8 cellular contexts compared by ENCODE assay signal in genomic region chr17:45448066-45448465, GRCh38. TPM values are rescaled to one million over a fixed set of nuclear protein-coding genes. Genes with fewer than 3 reads are reported as not detected.
DNase-seq lines count a peak whose midpoint lies in the region; ATAC-seq, FAIRE-seq and TF ChIP-seq lines count a peak whose summit lies in the region.
"Not testable (repeated sequence)": the region's sequence is repeated elsewhere in the genome, so short reads cannot be mapped to it uniquely, and the experiment has no call there.

No MANE protein-coding gene starts in this region.

- not testable (repeated sequence) for H3K36me3 Mint-ChIP-seq in CD4-positive, CD25-positive, alpha-beta regulatory T cell; type B pancreatic cell
- peaks cover 20% of the 10 kb centered on the region for H3K36me3 Mint-ChIP-seq in activated T-helper 17 cell treated with anti-CD3 and anti-CD28 coated beads, Interleukin-2, amount 50 U/mL, for 72 hours (ENCODE audit: low read depth)
- peaks cover 14% of the 10 kb centered on the region for H3K36me3 Mint-ChIP-seq in endothelial cell (ENCODE audit: low read depth, unreplicated experiment)

- not testable (repeated sequence) for TF ChIP-seq CTCF in OCI-LY7 (conservative IDR thresholded peaks at IDR 0.05; ENCODE audit: low read length); endothelial cell (IDR thresholded peaks at IDR 0.05; ENCODE audit: unreplicated experiment); left ventricle myocardium inferior (IDR thresholded peaks at IDR 0.05; ENCODE audit: borderline replicate concordance); left lung (IDR thresholded peaks at IDR 0.05); pancreas (IDR thresholded peaks at IDR 0.05); type B pancreatic cell (conservative IDR thresholded peaks at IDR 0.05)

- not testable (repeated sequence) for H3K79me2 ChIP-seq in OCI-LY7 (ENCODE audit: insufficient read depth, low read depth, low read length)

- not testable (repeated sequence) for BruUV-seq in OCI-LY7 (replicated peaks; lab: Mats Ljungman, UMichigan)

- intact Hi-C loops in OCI-LY7 (cut with micrococcal nuclease; ENCODE audit: unreplicated experiment); left ventricle myocardium inferior (cut with micrococcal nuclease); left lung (cut with DNase I); pancreas (cut with DNase I): not testable (repeated sequence)

- H4K20me1 ChIP-seq in OCI-LY7 (ENCODE audit: insufficient read depth, low read length) = not testable (repeated sequence)

- peak in 1 of 3 donors; percentile 39 for DNase-seq in CD4-positive, CD25-positive, alpha-beta regulatory T cell
- not testable (repeated sequence) for DNase-seq in OCI-LY7 (ENCODE audit: low spot score); endothelial cell (ENCODE audit: low spot score); left ventricle myocardium inferior; left lung; type B pancreatic cell (ENCODE audit: extremely low spot score, unreplicated experiment)
- peak in 1 of 6 donors; percentile 27 for DNase-seq in pancreas

- H3K4me2 ChIP-seq in OCI-LY7 (ENCODE audit: low read length) = peak overlapping the region; percentile 56; the same call in 1 of the 2 replicates

- CTCF ChIA-PET in OCI-LY7 (lab: Charles Lee; ENCODE audit: unreplicated experiment) = not testable (repeated sequence)

- not testable (repeated sequence) for H3K27ac ChIP-seq in CD4-positive, CD25-positive, alpha-beta regulatory T cell (ENCODE audit: insufficient read depth, low read length, poor library complexity, severe bottlenecking)
- H3K27ac ChIP-seq in OCI-LY7 (ENCODE audit: low read depth, low read length, poor library complexity, severe bottlenecking) = peak overlapping the region; percentile 35
- peak overlapping the region; percentile 77 for H3K27ac ChIP-seq in left ventricle myocardium inferior (replicated peaks)
- peak overlapping the region; percentile 48 to 69 for H3K27ac ChIP-seq in left lung
- peak overlapping the region in 2 of 4 donors; percentile 1 to 46 for H3K27ac ChIP-seq in pancreas

- not testable (repeated sequence) for H3K36me3 ChIP-seq in CD4-positive, CD25-positive, alpha-beta regulatory T cell (ENCODE audit: control insufficient read depth, insufficient read depth, low read length); OCI-LY7 (ENCODE audit: insufficient read depth, low read length); pancreas
- peaks cover 31% of the 10 kb centered on the region for H3K36me3 ChIP-seq in left ventricle myocardium inferior
- peaks cover 0 to 54% of the 10 kb centered on the region in 2 donors for H3K36me3 ChIP-seq in left lung

- H2AFZ ChIP-seq in OCI-LY7 (ENCODE audit: low read length) = not testable (repeated sequence)

- POLR2A ChIA-PET in OCI-LY7 (lab: Charles Lee) = not testable (repeated sequence)

- FAIRE-seq in pancreas (lab: Jason Lieb, UNC) = not testable (repeated sequence)

- H3K4me3 Mint-ChIP-seq in CD4-positive, CD25-positive, alpha-beta regulatory T cell; activated T-helper 17 cell treated with anti-CD3 and anti-CD28 coated beads, Interleukin-2, amount 50 U/mL, for 72 hours; endothelial cell (ENCODE audit: unreplicated experiment); type B pancreatic cell: not testable (repeated sequence)

- H3K9me3 Mint-ChIP-seq in CD4-positive, CD25-positive, alpha-beta regulatory T cell; activated T-helper 17 cell treated with anti-CD3 and anti-CD28 coated beads, Interleukin-2, amount 50 U/mL, for 72 hours; endothelial cell (ENCODE audit: unreplicated experiment); type B pancreatic cell: not testable (repeated sequence)

- H3K4me1 Mint-ChIP-seq in CD4-positive, CD25-positive, alpha-beta regulatory T cell = peaks cover 0 to 30% (median 11%) of the 10 kb centered on the region in 4 donors
- not testable (repeated sequence) for H3K4me1 Mint-ChIP-seq in activated T-helper 17 cell treated with anti-CD3 and anti-CD28 coated beads, Interleukin-2, amount 50 U/mL, for 72 hours; type B pancreatic cell (ENCODE audit: unreplicated experiment)
- peaks cover 26% of the 10 kb centered on the region for H3K4me1 Mint-ChIP-seq in endothelial cell (ENCODE audit: unreplicated experiment)

- WGBS in pancreas, 2 donors = 69 to 71% methylated on average over 7 of the region's 7 CpGs

- not testable (repeated sequence) for H3K4me1 ChIP-seq in CD4-positive, CD25-positive, alpha-beta regulatory T cell (ENCODE audit: control insufficient read depth, insufficient read depth, low read length, poor library complexity, severe bottlenecking); pancreas
- H3K4me1 ChIP-seq in OCI-LY7 (ENCODE audit: insufficient read depth, low read length, poor library complexity, severe bottlenecking) (peaks cover 38% of the 10 kb centered on the region), left ventricle myocardium inferior (peaks cover 35% of the 10 kb centered on the region), left lung (peaks cover 0 to 26% of the 10 kb centered on the region in 2 donors)

- ATAC-seq in CD4-positive, CD25-positive, alpha-beta regulatory T cell (ENCODE audit: low read depth in 2 of 2); activated T-helper 17 cell treated with anti-CD3 and anti-CD28 coated beads, Interleukin-2, amount 50 U/mL, for 72 hours (replicated peaks): not testable (repeated sequence)
- ATAC-seq in left lung = peak; percentile 64
- ATAC-seq in pancreas = peak in 3 of 4 donors; percentile 33 to 64 (median 49)

- H3K27me3 ChIP-seq in CD4-positive, CD25-positive, alpha-beta regulatory T cell (ENCODE audit: control insufficient read depth, insufficient read depth, low read length); left ventricle myocardium inferior (ENCODE audit: low read depth); left lung; pancreas: not testable (repeated sequence)

- H3K27ac Mint-ChIP-seq in CD4-positive, CD25-positive, alpha-beta regulatory T cell = peak overlapping the region; percentile 42 to 84 (median 46)
- peak overlapping the region; percentile 50 for H3K27ac Mint-ChIP-seq in activated T-helper 17 cell treated with anti-CD3 and anti-CD28 coated beads, Interleukin-2, amount 50 U/mL, for 72 hours
- H3K27ac Mint-ChIP-seq in endothelial cell (ENCODE audit: unreplicated experiment) (peak overlapping the region; percentile 72), type B pancreatic cell (peak overlapping the region; percentile 56)

- not testable (repeated sequence) for H3K9me3 ChIP-seq in CD4-positive, CD25-positive, alpha-beta regulatory T cell (ENCODE audit: control insufficient read depth in 2 of 2, low read length in 2 of 2); OCI-LY7 (ENCODE audit: low read length); left ventricle myocardium inferior (replicated peaks); left lung; pancreas

- H3K27me3 Mint-ChIP-seq in CD4-positive, CD25-positive, alpha-beta regulatory T cell; activated T-helper 17 cell treated with anti-CD3 and anti-CD28 coated beads, Interleukin-2, amount 50 U/mL, for 72 hours; endothelial cell (ENCODE audit: unreplicated experiment); type B pancreatic cell: not testable (repeated sequence)

- H3K9me2 ChIP-seq in OCI-LY7 (ENCODE audit: insufficient read depth, low read length) = not testable (repeated sequence)

- not testable (repeated sequence) for H3K4me3 ChIP-seq in CD4-positive, CD25-positive, alpha-beta regulatory T cell (ENCODE audit: low read depth, low read length); OCI-LY7 (ENCODE audit: low read depth, low read length, poor library complexity, severe bottlenecking); left ventricle myocardium inferior; left lung; pancreas

RNA-seq across cellular contexts. Expression of gene ARHGAP27, which starts 15.4 kb away (rescaled TPM):
- total RNA-seq in CD4-positive, CD25-positive, alpha-beta regulatory T cell = 78.5 TPM
- 10 to 100 TPM; 23.9 to 27.7 (median 25.6) TPM for polyA plus RNA-seq in CD4-positive, CD25-positive, alpha-beta regulatory T cell
- 55.5 and 66.1 TPM in 2 replicates for total RNA-seq in OCI-LY7 (2014; rRNA removed; shearing (Covaris generic))
- total RNA-seq in OCI-LY7 (2022) (56.8 and 62.7 TPM in 2 replicates), endothelial cell (ENCODE audit: unreplicated experiment) (155 TPM), left ventricle myocardium inferior (15.1 TPM), left lung (10 to 100 TPM; 62.4 to 80.6 TPM), pancreas (10 to 100 TPM in 1 of 6 donors, 1 to 10 TPM in 5; 3.1 to 17.3 (median 6.1) TPM), type B pancreatic cell (ENCODE audit: low replicate concordance) (26.8 and 56.2 TPM in 2 replicates)
- total RNA-seq in activated T-helper 17 cell treated with anti-CD3 and anti-CD28 coated beads, Interleukin-2, amount 50 U/mL, for 72 hours = 10 to 100 TPM; 54.5 to 55.5 TPM
- polyA plus RNA-seq in pancreas = 10 to 100 TPM; 16.9 to 22.4 TPM

RNA-seq across cellular contexts. Expression of gene PLEKHM1, which starts 42.5 kb away (rescaled TPM):
- total RNA-seq in CD4-positive, CD25-positive, alpha-beta regulatory T cell = 103 TPM
- polyA plus RNA-seq in CD4-positive, CD25-positive, alpha-beta regulatory T cell = 10 to 100 TPM; 11.1 to 19.4 (median 12.0) TPM
- total RNA-seq in OCI-LY7 (2014; rRNA removed; shearing (Covaris generic)) = 6.5 and 11.8 TPM in 2 replicates
- total RNA-seq in OCI-LY7 (2022) = 29.3 and 36.7 TPM in 2 replicates
- 10 to 100 TPM; 29.5 to 31.2 TPM for total RNA-seq in activated T-helper 17 cell treated with anti-CD3 and anti-CD28 coated beads, Interleukin-2, amount 50 U/mL, for 72 hours
- 46.6 TPM for total RNA-seq in endothelial cell (ENCODE audit: unreplicated experiment)
- 27.3 TPM for total RNA-seq in left ventricle myocardium inferior
- total RNA-seq in left lung = 10 to 100 TPM; 58.4 to 96.9 TPM
- total RNA-seq in pancreas = 10 to 100 TPM; 15.5 to 30.7 (median 16.5) TPM
- 10 to 100 TPM; 13.3 to 14.6 TPM for polyA plus RNA-seq in pancreas
- 42.1 and 63.1 TPM in 2 replicates for total RNA-seq in type B pancreatic cell (ENCODE audit: low replicate concordance)
